1 cellular context compared by ENCODE assay signal in genomic region chr19:15123900-15124299, GRCh38.
TF ChIP-seq lines count a peak whose summit lies in the region.

No MANE protein-coding gene starts in this region.

TF ChIP-seq in HCT116, 20 proteins besides CTCF, POLR2A, EP300 and RAD21 (continued from another document):
- TF ChIP-seq YY1 (IDR thresholded peaks at IDR 0.05; ENCODE audit: extremely low read depth, insufficient replicate concordance, low read depth, low read length) (no peak), ELF1 (IDR thresholded peaks at IDR 0.05; ENCODE audit: borderline replicate concordance, low read depth) (no peak), ATF3 (IDR thresholded peaks at IDR 0.05) (no peak)
